Comparison of ENCODE assay signal across 9 cellular contexts in genomic region chr5:116736671-116737070, GRCh38.
"Had no signal": no experiment of that assay in that cellular context is flagged by ENCODE, and none has a peak within 500 bp of the region (broad histone marks: within the 10 kb centered on the region; RNA-seq: fewer than 3 reads in every experiment).

No MANE protein-coding gene starts in this region.

- DNase-seq: GM23248, GOT3, H7, H9, HCEC 1CT, HFFc6 had no signal

- H3K4me3 Mint-ChIP-seq: GM23338, H9, HFFc6 had no signal

- H3K9me3 Mint-ChIP-seq: GM23338, H9 had no signal

- H3K9me3 ChIP-seq: HAP-1 had no signal

- ATAC-seq: GM23338, HCT116 had no signal

- H3K27ac Mint-ChIP-seq: GM23338, H9, HFFc6 had no signal

- H3K27ac ChIP-seq: GM23248 had no signal

- H3K4me3 ChIP-seq: GM23248, GM23338, HAP-1 had no signal

- H3K4me1 ChIP-seq: HAP-1 had no signal

- H3K9ac ChIP-seq: GM23248 had no signal

- H3K36me3 ChIP-seq: HAP-1 had no signal
